ENCODE assay signal across 17 cellular contexts in genomic region chr9:86042226-86042625, GRCh38. TPM values are rescaled to one million over a fixed set of nuclear protein-coding genes. Genes with fewer than 3 reads are reported as not detected.
DNase-seq lines count a peak whose midpoint lies in the region; ATAC-seq, FAIRE-seq and TF ChIP-seq lines count a peak whose summit lies in the region.
"Had no signal": no experiment of that assay in that cellular context is flagged by ENCODE, and none has a peak within 500 bp of the region (broad histone marks: within the 10 kb centered on the region; RNA-seq: fewer than 3 reads in every experiment).

No MANE protein-coding gene starts in this region.

- peak overlapping the region in 2 of 3 experiments; percentile 44 to 67 for H3K27ac Mint-ChIP-seq in nephron
- no peak overlapping the region for H3K27ac Mint-ChIP-seq in mesothelial cell of epicardium
- H3K27ac Mint-ChIP-seq: CD4-positive, alpha-beta memory T cell had no signal

- H3K18ac ChIP-seq in mesendoderm (ENCODE audit: low read length), result no peak overlapping the region

- no peaks in the 10 kb centered on the region for H3K79me1 ChIP-seq in mesendoderm (ENCODE audit: low read length)

- H4K5ac ChIP-seq in mesendoderm (ENCODE audit: low read length), result no peak overlapping the region

- H3K27me3 Mint-ChIP-seq in nephron (ENCODE audit: low read depth) (no peaks in the 10 kb centered on the region), mesothelial cell of epicardium (ENCODE audit: low read depth) (no peaks in the 10 kb centered on the region)
- H3K27me3 Mint-ChIP-seq: CD4-positive, alpha-beta memory T cell had no signal

- H3K36me3 ChIP-seq in kidney (ENCODE audit: control insufficient read depth in 1 of 2, insufficient read depth in 2 of 2, low read length in 2 of 2) (no peaks in the 10 kb centered on the region), stomach smooth muscle (ENCODE audit: control insufficient read depth in 2 of 2, insufficient read depth in 2 of 2, low read length in 2 of 2) (peaks cover 0 to 4% of the 10 kb centered on the region in 2 donors), mesendoderm (ENCODE audit: control insufficient read depth, insufficient read depth, low read length) (no peaks in the 10 kb centered on the region)

- no peak overlapping the region for H3K4me2 ChIP-seq in mesendoderm (ENCODE audit: low read length)

- no peak for FAIRE-seq in kidney (lab: Jason Lieb, UNC)
- FAIRE-seq: A204.1, G401.6, GM12891, H54 had no signal

- H3K27me3 ChIP-seq in stomach smooth muscle (ENCODE audit: control insufficient read depth in 1 of 2, insufficient read depth in 2 of 2, low read length in 2 of 2) (no peaks in the 10 kb centered on the region), mesendoderm (ENCODE audit: insufficient read depth, low read length, poor library complexity) (no peaks in the 10 kb centered on the region)
- H3K27me3 ChIP-seq: BE2C had no signal

- H3K9ac ChIP-seq in kidney (ENCODE audit: low read length in 2 of 2) (no peak overlapping the region), stomach smooth muscle (ENCODE audit: low read length in 2 of 2) (no peak overlapping the region), mesendoderm (ENCODE audit: low read length) (no peak overlapping the region)

- H2AK5ac ChIP-seq in mesendoderm (ENCODE audit: low read length), result no peak overlapping the region

- no peak overlapping the region for H2BK120ac ChIP-seq in mesendoderm (ENCODE audit: low read depth, low read length)

- TF ChIP-seq CTCF in VCaP (conservative IDR thresholded peaks at IDR 0.05), result no peak
- TF ChIP-seq CTCF in kidney (IDR thresholded peaks at IDR 0.05; ENCODE audit: borderline replicate concordance, extremely low read depth, insufficient read depth), result no peak
- no peak for TF ChIP-seq CTCF in nephron (IDR thresholded peaks at IDR 0.05; ENCODE audit: unreplicated experiment in 3 of 3)
- TF ChIP-seq CTCF in mesothelial cell of epicardium (IDR thresholded peaks at IDR 0.05; ENCODE audit: unreplicated experiment), result no peak

- H3K4ac ChIP-seq in mesendoderm (ENCODE audit: low read depth, low read length), result no peak overlapping the region

- peak overlapping the region; percentile 7; the same call in 1 of the 2 replicates for H3K27ac ChIP-seq in VCaP
- H3K27ac ChIP-seq in kidney (ENCODE audit: low read depth in 2 of 2, low read length in 2 of 2), result peak overlapping the region; percentile 3 to 57
- peak overlapping the region; percentile 67 for H3K27ac ChIP-seq in stomach smooth muscle (ENCODE audit: low read length)
- no peak overlapping the region for H3K27ac ChIP-seq in mesendoderm (ENCODE audit: low read depth, low read length)
- H3K27ac ChIP-seq: C4-2B, HL-60 had no signal

- no peak overlapping the region for H2BK15ac ChIP-seq in mesendoderm (replicated peaks; ENCODE audit: low read depth)

- H3K9me3 ChIP-seq in kidney (ENCODE audit: control insufficient read depth in 1 of 2, low read length in 2 of 2), result no peaks in the 10 kb centered on the region
- H3K9me3 ChIP-seq in stomach smooth muscle (ENCODE audit: control insufficient read depth in 2 of 2, low read length in 2 of 2), result no peaks in the 10 kb centered on the region
- H3K9me3 ChIP-seq: BE2C had no signal

- H3K79me2 ChIP-seq in mesendoderm (ENCODE audit: control insufficient read depth, insufficient read depth, low read length), result no peaks in the 10 kb centered on the region

- ATAC-seq in HG03196 (IDR thresholded peaks at IDR 0.05; ENCODE audit: unreplicated experiment), result no peak
- ATAC-seq: HCT116 had no signal

- peaks cover 8 to 11% of the 10 kb centered on the region in 2 donors for H3K4me1 ChIP-seq in kidney (ENCODE audit: control insufficient read depth in 1 of 2, insufficient read depth in 1 of 2, low read depth in 1 of 2, low read length in 2 of 2)
- peaks cover 7% of the 10 kb centered on the region for H3K4me1 ChIP-seq in stomach smooth muscle (ENCODE audit: control insufficient read depth, insufficient read depth, low read length)
- H3K4me1 ChIP-seq in mesendoderm (ENCODE audit: control insufficient read depth, low read depth, low read length), result no peaks in the 10 kb centered on the region
- H3K4me1 ChIP-seq: BE2C had no signal

- H3K4me1 Mint-ChIP-seq in nephron, result peaks cover 37% of the 10 kb centered on the region
- H3K4me1 Mint-ChIP-seq in mesothelial cell of epicardium, result peaks cover 12% of the 10 kb centered on the region
- H3K4me1 Mint-ChIP-seq: CD4-positive, alpha-beta memory T cell had no signal

- WGBS in mesendoderm (ENCODE audit: extremely low coverage, insufficient coverage, low lambda C conversion rate), result no CpG with 5 or more reads among the region's 2 CpGs

- H3K23ac ChIP-seq in mesendoderm (ENCODE audit: low read length), result no peak overlapping the region

- no peak overlapping the region for H3K56ac ChIP-seq in mesendoderm (ENCODE audit: low read length)

- no peak overlapping the region for H4K8ac ChIP-seq in mesendoderm (ENCODE audit: low read depth, low read length)

- H2BK5ac ChIP-seq in mesendoderm (ENCODE audit: low read length), result no peak overlapping the region

- intact Hi-C loops in kidney (cut with DNase I), result no loop called here

- H3K9me3 Mint-ChIP-seq in nephron (peaks cover under 1% of the 10 kb centered on the region), mesothelial cell of epicardium (peaks cover 3% of the 10 kb centered on the region)

- H3K4me3 Mint-ChIP-seq in nephron, result no peak overlapping the region
- H3K4me3 Mint-ChIP-seq in mesothelial cell of epicardium, result no peak overlapping the region
- H3K4me3 Mint-ChIP-seq: CD4-positive, alpha-beta memory T cell had no signal

- DNase-seq in kidney (no peak), mesendoderm (no peak), mesothelial cell of epicardium (ENCODE audit: low spot score in 2 of 2, unreplicated experiment in 2 of 2) (no peak)
- DNase-seq: BE2C; CD4-positive, alpha-beta memory T cell; DMS79 had no signal

- H3K4me3 ChIP-seq in kidney (ENCODE audit: low read length in 2 of 2) (no peak overlapping the region), stomach smooth muscle (ENCODE audit: low read length in 2 of 2) (no peak overlapping the region), mesendoderm (ENCODE audit: low read length) (no peak overlapping the region)

- H3K36me3 Mint-ChIP-seq in nephron (ENCODE audit: low read depth), result peaks cover 71% of the 10 kb centered on the region
- peaks cover 43% of the 10 kb centered on the region for H3K36me3 Mint-ChIP-seq in mesothelial cell of epicardium
- H3K36me3 Mint-ChIP-seq: CD4-positive, alpha-beta memory T cell had no signal

RNA-seq across cellular contexts. Expression of gene GOLM1, which starts 57.1 kb away (rescaled TPM):
- total RNA-seq in kidney (133 TPM), mesothelial cell of epicardium (101 to 109 TPM (median 106 TPM) in 3 replicates)
- 88.6 TPM for polyA plus RNA-seq in kidney (ENCODE audit: insufficient read depth, low read depth, low replicate concordance)
- polyA plus RNA-seq in mesendoderm (2013, experiment 1 of 2), result 48.5 TPM
- 50.3 TPM for polyA plus RNA-seq in mesendoderm (2013, experiment 2 of 2)
- total RNA-seq: CD4-positive, alpha-beta memory T cell had no signal
